Comparison of ENCODE assay signal across 1 cellular context in genomic region chr1:201885531-201886075, GRCh38.
TF ChIP-seq lines count a peak whose summit lies in the region.

No MANE protein-coding gene starts in this region.

TF ChIP-seq in GM12891, 5 proteins besides CTCF, POLR2A, EP300 and RAD21:
- TF ChIP-seq PAX5 (IDR thresholded peaks at IDR 0.05; ENCODE audit: insufficient read depth, low read length, severe bottlenecking): no peak
- no peak for TF ChIP-seq POU2F2 (IDR thresholded peaks at IDR 0.05; ENCODE audit: low read depth, low read length)
